In genomic region chr12:109064143-109064542, GRCh38 we compare ENCODE assay signal across 38 cellular contexts. TPM values are rescaled to one million over a fixed set of nuclear protein-coding genes. Genes with fewer than 3 reads are reported as not detected.
"Had no signal": no experiment of that assay in that cellular context is flagged by ENCODE, and none has a peak within 500 bp of the region (broad histone marks: within the 10 kb centered on the region; RNA-seq: fewer than 3 reads in every experiment).

No MANE protein-coding gene starts in this region.

- ATAC-seq: activated CD4-positive, alpha-beta T cell treated with anti-CD3 and anti-CD28 coated beads for 36 hours; activated CD8-positive, alpha-beta memory T cell treated with anti-CD3 and anti-CD28 coated beads, Interleukin-2, amount 10 ng/mL, durations not matched to agents 7 days and 5 days; activated CD8-positive, alpha-beta T cell treated with anti-CD3 and anti-CD28 coated beads, Interleukin-2, amount 10 ng/mL, durations not matched to agents 7 days and 5 days; activated naive CD8-positive, alpha-beta T cell treated with anti-CD3 and anti-CD28 coated beads, Interleukin-2, amount 50 U/mL, for 24 hours; body of pancreas; effector memory CD8-positive, alpha-beta T cell; gastroesophageal sphincter had no signal

- H3K9me3 Mint-ChIP-seq: activated CD4-positive, alpha-beta memory T cell treated with anti-CD3 and anti-CD28 coated beads for 36 hours; activated CD4-positive, alpha-beta T cell treated with anti-CD3 and anti-CD28 coated beads, Interleukin-2, amount 10 ng/mL, durations not matched to agents 24 days and 14 days; activated naive CD4-positive, alpha-beta T cell treated with anti-CD3 and anti-CD28 coated beads for 36 hours; activated naive CD4-positive, alpha-beta T cell treated with anti-CD3 and anti-CD28 coated beads, Interleukin-2, amount 50 U/mL, for 24 hours; activated naive CD8-positive, alpha-beta T cell treated with anti-CD3 and anti-CD28 coated beads for 36 hours; activated naive CD8-positive, alpha-beta T cell treated with anti-CD3 and anti-CD28 coated beads, Interleukin-2, amount 50 U/mL, for 24 hours; activated T-helper 1 cell treated with anti-CD3 and anti-CD28 coated beads, Interleukin-12 subunit alpha, Interleukin-12 subunit beta, Interleukin-2, Interleukin-4 antibody, amounts not matched to agents 30 ng/mL and 10 ng/mL and 1 ng/mL, durations not matched to agents 14 hours and 24 hours and 36 hours; activated T-helper 2 cell treated with anti-CD3 and anti-CD28 coated beads, Interferon-gamma antibody, Interleukin-2, Interleukin-4, amounts not matched to agents 10 μg/mL and 5 μg/mL and 100 μg/mL, durations not matched to agents 14 hours and 24 hours and 36 hours; dendritic cell treated with granulocyte-macrophage colony-stimulating factor and Interleukin-4, amounts not matched to agents 40 ng/mL and 50 ng/mL, for 4 days; effector memory CD8-positive, alpha-beta T cell had no signal

- H3K4me1 ChIP-seq: adrenal gland, esophagus squamous epithelium, gastroesophageal sphincter had no signal

- H3K27me3 Mint-ChIP-seq: activated CD4-positive, alpha-beta memory T cell treated with anti-CD3 and anti-CD28 coated beads for 36 hours; activated CD4-positive, alpha-beta T cell treated with anti-CD3 and anti-CD28 coated beads for 36 hours; activated CD4-positive, alpha-beta T cell treated with anti-CD3 and anti-CD28 coated beads, Interleukin-2, amount 10 ng/mL, durations not matched to agents 24 days and 14 days; activated CD8-positive, alpha-beta memory T cell treated with anti-CD3 and anti-CD28 coated beads, Interleukin-2, amount 10 ng/mL, durations not matched to agents 7 days and 5 days; activated naive CD4-positive, alpha-beta T cell treated with anti-CD3 and anti-CD28 coated beads, Interleukin-2, amount 50 U/mL, for 24 hours; activated naive CD8-positive, alpha-beta T cell treated with anti-CD3 and anti-CD28 coated beads for 36 hours; activated naive CD8-positive, alpha-beta T cell treated with anti-CD3 and anti-CD28 coated beads, Interleukin-2, amount 50 U/mL, for 24 hours; dendritic cell treated with granulocyte-macrophage colony-stimulating factor and Interleukin-4, amounts not matched to agents 40 ng/mL and 50 ng/mL, for 4 days; effector memory CD8-positive, alpha-beta T cell had no signal

- DNase-seq: activated CD4-positive, alpha-beta memory T cell treated with anti-CD3 and anti-CD28 coated beads for 36 hours; activated CD4-positive, alpha-beta T cell treated with anti-CD3 and anti-CD28 coated beads for 36 hours; activated CD4-positive, alpha-beta T cell treated with anti-CD3 and anti-CD28 coated beads, Interleukin-2, amount 10 ng/mL, durations not matched to agents 24 days and 14 days; activated CD4-positive, CD25-positive, alpha-beta regulatory T cell; activated CD4-positive, CD25-positive, alpha-beta regulatory T cell treated with anti-CD3 and anti-CD28 coated beads, Interleukin-2, amount 50 U/mL, for 72 hours; activated CD8-positive, alpha-beta memory T cell treated with anti-CD3 and anti-CD28 coated beads, Interleukin-2, amount 10 ng/mL, durations not matched to agents 7 days and 5 days; activated CD8-positive, alpha-beta memory T cell treated with anti-CD3 and anti-CD28 coated beads, Interleukin-2, amount 50 U/mL, for 4 hours; activated CD8-positive, alpha-beta T cell treated with anti-CD3 and anti-CD28 coated beads, Interleukin-2, amount 10 ng/mL, durations not matched to agents 7 days and 5 days; activated effector memory CD4-positive, alpha-beta T cell treated with anti-CD3 and anti-CD28 coated beads, Interleukin-2, amount 50 U/mL, for 16 hours; activated naive CD4-positive, alpha-beta T cell treated with anti-CD3 and anti-CD28 coated beads for 36 hours; activated naive CD8-positive, alpha-beta T cell treated with anti-CD3 and anti-CD28 coated beads for 36 hours; activated naive CD8-positive, alpha-beta T cell treated with anti-CD3 and anti-CD28 coated beads, Interleukin-2, amount 50 U/mL, for 24 hours; activated T-cell treated with anti-CD3 and anti-CD28 coated beads, Interleukin-2, amount 50 U/mL, for 1 hour; activated T-cell treated with anti-CD3 and anti-CD28 coated beads, Interleukin-2, amount 50 U/mL, for 48 hours; adrenal gland; amygdala; aorta; body of pancreas; central memory CD4-positive, alpha-beta T cell; cerebellar nuclear complex; dorsolateral prefrontal cortex; effector memory CD8-positive, alpha-beta T cell; erythroblast; esophagus squamous epithelium; foreskin melanocyte; SW 1271; T-helper 1 cell; T-helper 2 cell had no signal

- H3K27ac ChIP-seq: adrenal gland, coronary artery, esophagus squamous epithelium, gastroesophageal sphincter had no signal

- H3K4me3 ChIP-seq: adrenal gland, body of pancreas, coronary artery, dorsolateral prefrontal cortex, esophagus squamous epithelium, gastroesophageal sphincter had no signal

- H3K9me3 ChIP-seq: adrenal gland, body of pancreas, esophagus squamous epithelium, gastroesophageal sphincter had no signal

- H3K27me3 ChIP-seq: adrenal gland, body of pancreas, dorsolateral prefrontal cortex, esophagus squamous epithelium, gastroesophageal sphincter had no signal

- H3K4me3 Mint-ChIP-seq: activated CD4-positive, alpha-beta memory T cell treated with anti-CD3 and anti-CD28 coated beads for 36 hours; activated CD4-positive, alpha-beta T cell treated with anti-CD3 and anti-CD28 coated beads for 36 hours; activated CD4-positive, alpha-beta T cell treated with anti-CD3 and anti-CD28 coated beads, Interleukin-2, amount 10 ng/mL, durations not matched to agents 24 days and 14 days; activated CD8-positive, alpha-beta memory T cell treated with anti-CD3 and anti-CD28 coated beads, Interleukin-2, amount 10 ng/mL, durations not matched to agents 7 days and 5 days; activated CD8-positive, alpha-beta T cell treated with anti-CD3 and anti-CD28 coated beads, Interleukin-2, amount 10 ng/mL, durations not matched to agents 7 days and 5 days; activated naive CD4-positive, alpha-beta T cell treated with anti-CD3 and anti-CD28 coated beads for 36 hours; activated naive CD4-positive, alpha-beta T cell treated with anti-CD3 and anti-CD28 coated beads, Interleukin-2, amount 50 U/mL, for 24 hours; activated naive CD8-positive, alpha-beta T cell treated with anti-CD3 and anti-CD28 coated beads for 36 hours; activated naive CD8-positive, alpha-beta T cell treated with anti-CD3 and anti-CD28 coated beads, Interleukin-2, amount 50 U/mL, for 24 hours; activated T-helper 1 cell treated with anti-CD3 and anti-CD28 coated beads, Interleukin-12 subunit alpha, Interleukin-12 subunit beta, Interleukin-2, Interleukin-4 antibody, amounts not matched to agents 30 ng/mL and 10 ng/mL and 1 ng/mL, durations not matched to agents 14 hours and 24 hours and 36 hours; dendritic cell treated with granulocyte-macrophage colony-stimulating factor and Interleukin-4, amounts not matched to agents 40 ng/mL and 50 ng/mL, for 4 days; effector memory CD8-positive, alpha-beta T cell had no signal

- H3K27ac Mint-ChIP-seq: activated CD4-positive, alpha-beta memory T cell treated with anti-CD3 and anti-CD28 coated beads for 36 hours; activated CD4-positive, alpha-beta T cell treated with anti-CD3 and anti-CD28 coated beads for 36 hours; activated CD4-positive, alpha-beta T cell treated with anti-CD3 and anti-CD28 coated beads, Interleukin-2, amount 10 ng/mL, durations not matched to agents 24 days and 14 days; activated CD8-positive, alpha-beta memory T cell treated with anti-CD3 and anti-CD28 coated beads, Interleukin-2, amount 10 ng/mL, durations not matched to agents 7 days and 5 days; activated CD8-positive, alpha-beta T cell treated with anti-CD3 and anti-CD28 coated beads, Interleukin-2, amount 10 ng/mL, durations not matched to agents 7 days and 5 days; activated naive CD4-positive, alpha-beta T cell treated with anti-CD3 and anti-CD28 coated beads for 36 hours; activated naive CD4-positive, alpha-beta T cell treated with anti-CD3 and anti-CD28 coated beads, Interleukin-2, amount 50 U/mL, for 24 hours; activated naive CD8-positive, alpha-beta T cell treated with anti-CD3 and anti-CD28 coated beads for 36 hours; activated naive CD8-positive, alpha-beta T cell treated with anti-CD3 and anti-CD28 coated beads, Interleukin-2, amount 50 U/mL, for 24 hours; activated T-helper 1 cell treated with anti-CD3 and anti-CD28 coated beads, Interleukin-12 subunit alpha, Interleukin-12 subunit beta, Interleukin-2, Interleukin-4 antibody, amounts not matched to agents 30 ng/mL and 10 ng/mL and 1 ng/mL, durations not matched to agents 14 hours and 24 hours and 36 hours; activated T-helper 2 cell treated with anti-CD3 and anti-CD28 coated beads, Interferon-gamma antibody, Interleukin-2, Interleukin-4, amounts not matched to agents 10 μg/mL and 5 μg/mL and 100 μg/mL, durations not matched to agents 14 hours and 24 hours and 36 hours; dendritic cell treated with granulocyte-macrophage colony-stimulating factor and Interleukin-4, amounts not matched to agents 40 ng/mL and 50 ng/mL, for 4 days; effector memory CD8-positive, alpha-beta T cell had no signal

- H3K4me1 Mint-ChIP-seq: activated naive CD4-positive, alpha-beta T cell treated with anti-CD3 and anti-CD28 coated beads, Interleukin-2, amount 50 U/mL, for 24 hours had no signal

RNA-seq across cellular contexts. Expression of gene SVOP, which starts 43.3 kb away (rescaled TPM):
- total RNA-seq: activated CD4-positive, alpha-beta memory T cell treated with anti-CD3 and anti-CD28 coated beads for 36 hours; activated CD4-positive, alpha-beta T cell treated with anti-CD3 and anti-CD28 coated beads for 36 hours; activated CD4-positive, alpha-beta T cell treated with anti-CD3 and anti-CD28 coated beads, Interleukin-2, amount 10 ng/mL, durations not matched to agents 24 days and 14 days; activated CD8-positive, alpha-beta memory T cell treated with anti-CD3 and anti-CD28 coated beads for 36 hours; activated CD8-positive, alpha-beta memory T cell treated with anti-CD3 and anti-CD28 coated beads, Interleukin-2, amount 10 ng/mL, durations not matched to agents 7 days and 5 days; activated CD8-positive, alpha-beta T cell treated with anti-CD3 and anti-CD28 coated beads, Interleukin-2, amount 10 ng/mL, durations not matched to agents 7 days and 5 days; activated naive CD4-positive, alpha-beta T cell treated with anti-CD3 and anti-CD28 coated beads for 36 hours; activated naive CD8-positive, alpha-beta T cell treated with anti-CD3 and anti-CD28 coated beads for 36 hours; activated T-helper 1 cell treated with anti-CD3 and anti-CD28 coated beads, Interleukin-12 subunit alpha, Interleukin-12 subunit beta, Interleukin-2, Interleukin-4 antibody, amounts not matched to agents 30 ng/mL and 10 ng/mL and 1 ng/mL, durations not matched to agents 14 hours and 24 hours and 36 hours; activated T-helper 2 cell treated with anti-CD3 and anti-CD28 coated beads, Interferon-gamma antibody, Interleukin-2, Interleukin-4, amounts not matched to agents 10 μg/mL and 5 μg/mL and 100 μg/mL, durations not matched to agents 14 hours and 24 hours and 36 hours; aorta; esophagus squamous epithelium; fibroblast of lung; fibroblast of villous mesenchyme; glomerular endothelial cell had no signal
- polyA plus RNA-seq: aorta, fibroblast of lung had no signal
